In the genomic region with DNA sequence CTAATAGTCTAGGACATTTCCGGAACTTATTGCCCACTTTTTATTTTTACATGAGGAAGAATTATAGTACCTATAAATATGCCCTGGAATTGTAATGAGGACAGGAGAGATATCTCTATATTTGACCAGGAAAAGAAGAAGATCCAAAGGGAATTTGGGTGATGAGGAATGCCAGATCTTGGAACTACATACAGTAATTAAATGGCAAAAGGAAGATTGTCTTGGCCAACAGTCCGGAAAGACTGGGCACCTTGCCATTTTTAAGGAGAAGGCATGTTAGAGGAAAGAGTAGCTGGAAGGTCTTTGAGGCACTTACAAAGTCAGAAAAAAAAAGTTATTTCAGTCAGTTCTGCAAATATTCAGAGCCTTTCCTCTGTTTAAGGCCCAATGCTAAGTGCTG, we compare ENCODE assay signal across 20 cellular contexts.
DNase-seq lines count a peak whose midpoint lies in the region; ATAC-seq and TF ChIP-seq lines count a peak whose summit lies in the region.
"Had no signal": no experiment of that assay in that cellular context is flagged by ENCODE, and none has a peak within 500 bp of the region (broad histone marks: within the 10 kb centered on the region; RNA-seq: fewer than 3 reads in every experiment).

No MANE protein-coding gene starts in this region.

- H3K27ac Mint-ChIP-seq in nephron, result peak overlapping the region; percentile 43 to 81 (median 59)
- H3K27ac Mint-ChIP-seq: naive B cell had no signal

- peak in 2 of 12 donors; percentile 19 to 37 for TF ChIP-seq CTCF in heart left ventricle (IDR thresholded peaks at IDR 0.05)
- no peak for TF ChIP-seq CTCF in nephron (IDR thresholded peaks at IDR 0.05; ENCODE audit: unreplicated experiment in 3 of 3)
- TF ChIP-seq CTCF in RWPE1 (conservative IDR thresholded peaks at IDR 0.05; ENCODE audit: low read depth), result no peak

- H3K4me1 ChIP-seq in heart left ventricle, result peaks cover 0 to 28% (median 11%) of the 10 kb centered on the region in 12 donors
- H3K4me1 ChIP-seq: colonic mucosa had no signal

- no peak overlapping the region for H3K4me3 ChIP-seq in heart left ventricle
- H3K4me3 ChIP-seq: colonic mucosa, left lung, PC-9 had no signal

- 31 to 49% (median 37%) methylated on average over 2 of the region's 2 CpGs for WGBS in heart left ventricle, 4 donors

- H3K27me3 Mint-ChIP-seq in nephron (ENCODE audit: low read depth), result peaks cover 5% of the 10 kb centered on the region

- H3K36me3 ChIP-seq in heart left ventricle, result no peaks in the 10 kb centered on the region
- H3K36me3 ChIP-seq: colonic mucosa, left lung had no signal

- H3K4me3 Mint-ChIP-seq in nephron, result no peak overlapping the region
- H3K4me3 Mint-ChIP-seq: H9, naive B cell had no signal

- no peaks in the 10 kb centered on the region for H3K36me3 Mint-ChIP-seq in nephron (ENCODE audit: low read depth)
- H3K36me3 Mint-ChIP-seq: naive B cell had no signal

- intact Hi-C loops in heart left ventricle (cut with DNase I), result loop anchor here in 2 of 10 donors (2.0 to 5.0 kb wide), 2 partner anchors 91 to 92 kb away; no protein-coding TSS in a partner anchor
- intact Hi-C loops in Right ventricle myocardium inferior (cut with DNase I), result loop anchor here (2.0 to 5.0 kb wide), 2 partner anchors 91 to 222 kb away; no protein-coding TSS in a partner anchor

- DNase-seq in heart left ventricle (peak in 1 of 5 donors; percentile 33), Right ventricle myocardium inferior (ENCODE audit: missing footprints) (no peak), fibroblast of gingiva (ENCODE audit: low read depth) (peak; percentile 53), NCI-H1694 treated with DMSO at 0.1 percent for 48 hours (lab: John Stamatoyannopoulos, UW) (no peak), RWPE1 (ENCODE audit: low spot score) (no peak)
- no peak for DNase-seq in stimulated activated CD4-positive, alpha-beta T cell treated with anti-CD3 and anti-CD28 coated beads, Interleukin-4, amount 100 ng/mL, for 24 hours
- DNase-seq: ACHN; activated CD4-positive, alpha-beta T cell treated with anti-CD3 and anti-CD28 coated beads, Interleukin-2, amount 50 U/mL, for 48 hours; H9; left lung; MM.1S; naive B cell; NCI-H187 treated with DMSO at 0.1 percent for 48 hours; NCI-H526; PC-9; stimulated activated CD4-positive, alpha-beta T cell treated with anti-CD3 and anti-CD28 coated beads, Interleukin-1b, Interleukin-23, amount 100 ng/mL, for 48 hours had no signal

- POLR2A ChIA-PET in RWPE1 (lab: Yijun Ruan, JAX; ENCODE audit: low non-redundant PET), result no interaction called here

- H3K27me3 ChIP-seq in heart left ventricle, result no peaks in the 10 kb centered on the region
- H3K27me3 ChIP-seq: colonic mucosa, left lung had no signal

- peaks cover 23% of the 10 kb centered on the region for H3K4me1 Mint-ChIP-seq in nephron
- H3K4me1 Mint-ChIP-seq: H9, naive B cell had no signal

- H3K27ac ChIP-seq in heart left ventricle, result peak overlapping the region; percentile 36 to 85 (median 62)
- H3K27ac ChIP-seq in RWPE1, result no peak overlapping the region
- H3K27ac ChIP-seq: colonic mucosa, epithelial cell of prostate, PC-9 had no signal

- H3K9me3 ChIP-seq in heart left ventricle, result no peaks in the 10 kb centered on the region
- H3K9me3 ChIP-seq: colonic mucosa, left lung had no signal

- ATAC-seq in heart left ventricle (peak in 1 of 4 donors; percentile 15), Right ventricle myocardium inferior (no peak), GM19035 (IDR thresholded peaks at IDR 0.05; ENCODE audit: unreplicated experiment) (no peak)

- CTCF ChIA-PET in RWPE1 (lab: Yijun Ruan, JAX), result no interaction called here

- no peaks in the 10 kb centered on the region for H3K9me3 Mint-ChIP-seq in nephron
- H3K9me3 Mint-ChIP-seq: H9 had no signal

- TF ChIP-seq POLR2A in heart left ventricle (IDR thresholded peaks at IDR 0.05), result no peak
